12 cellular contexts compared by ENCODE assay signal in the genomic region with DNA sequence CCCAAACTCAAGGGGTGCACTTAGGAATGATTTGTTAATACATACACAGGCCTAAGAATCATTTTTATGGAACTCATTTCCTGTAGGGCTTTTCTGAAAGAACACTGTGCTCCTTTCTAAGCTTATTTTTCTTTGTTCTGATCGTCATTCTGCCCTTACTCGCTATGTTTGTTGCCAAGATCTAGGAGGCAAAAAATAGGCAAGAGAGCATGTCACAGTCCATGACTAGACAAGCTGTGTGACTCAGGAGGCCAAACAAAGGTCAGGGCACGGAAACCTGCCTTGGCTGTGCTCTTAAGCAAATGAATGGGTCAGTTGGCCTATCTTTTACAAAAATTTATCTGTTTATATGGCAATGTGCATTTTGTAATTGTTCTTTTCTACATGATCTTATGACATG. TPM values are rescaled to one million over a fixed set of nuclear protein-coding genes. Genes with fewer than 3 reads are reported as not detected.
DNase-seq lines count a peak whose midpoint lies in the region; ATAC-seq, FAIRE-seq and TF ChIP-seq lines count a peak whose summit lies in the region.
"Had no signal": no experiment of that assay in that cellular context is flagged by ENCODE, and none has a peak within 500 bp of the region (broad histone marks: within the 10 kb centered on the region; RNA-seq: fewer than 3 reads in every experiment).

No MANE protein-coding gene starts in this region.

- peaks cover 4% of the 10 kb centered on the region for H3K4me1 ChIP-seq in foreskin keratinocyte
- H3K4me1 ChIP-seq: upper lobe of left lung had no signal

- H3K27ac ChIP-seq in foreskin keratinocyte, result no peak overlapping the region
- H3K27ac ChIP-seq: upper lobe of left lung had no signal

- no peaks in the 10 kb centered on the region for H3K27me3 ChIP-seq in foreskin keratinocyte
- H3K27me3 ChIP-seq: upper lobe of left lung had no signal

- H3K27ac Mint-ChIP-seq in stimulated activated effector memory CD8-positive, alpha-beta T cell treated with anti-CD3 and anti-CD28 coated beads, Interleukin-12 subunit alpha, Interleukin-12 subunit beta, amount 100 ng/mL, for 72 hours, result no peak overlapping the region
- H3K27ac Mint-ChIP-seq: T-helper 1 cell treated with Interleukin-12 subunit alpha and Interleukin-12 subunit beta and Interleukin-4 antibody, amounts not matched to agents 30 μg/mL and 1 μg/mL, for 36 hours had no signal

- H3K4me1 Mint-ChIP-seq in stimulated activated effector memory CD8-positive, alpha-beta T cell treated with anti-CD3 and anti-CD28 coated beads, Interleukin-12 subunit alpha, Interleukin-12 subunit beta, amount 100 ng/mL, for 72 hours, result peaks cover 10% of the 10 kb centered on the region

- H3K36me3 Mint-ChIP-seq in stimulated activated effector memory CD8-positive, alpha-beta T cell treated with anti-CD3 and anti-CD28 coated beads, Interleukin-12 subunit alpha, Interleukin-12 subunit beta, amount 100 ng/mL, for 72 hours, result no peaks in the 10 kb centered on the region

- DNase-seq in DMS53 treated with DMSO at 0.1 percent for 48 hours (lab: John Stamatoyannopoulos, UW; ENCODE audit: unreplicated experiment) (peak; percentile 38), SW 1271 (lab: John Stamatoyannopoulos, UW) (peak; percentile 0 to 1), foreskin keratinocyte (peak in 1 of 2 donors; percentile 33), renal cortical epithelial cell (ENCODE audit: low read depth) (peak; percentile 87), NCI-H1092 (lab: John Stamatoyannopoulos, UW) (no peak), D721Med (ENCODE audit: insufficient read length, low spot score) (no peak)
- no peak for DNase-seq in activated CD8-positive, alpha-beta memory T cell treated with anti-CD3 and anti-CD28 coated beads, Interleukin-2, amount 50 U/mL, for 48 hours
- DNase-seq in stimulated activated effector memory CD8-positive, alpha-beta T cell treated with anti-CD3 and anti-CD28 coated beads, Interleukin-12 subunit alpha, Interleukin-12 subunit beta, amount 100 ng/mL, for 72 hours (ENCODE audit: low spot score in 2 of 2), result no peak
- DNase-seq: DMS 273 treated with DMSO at 0.1 percent for 48 hours, NCI-H2081, upper lobe of left lung had no signal

- TF ChIP-seq CTCF in foreskin keratinocyte (conservative IDR thresholded peaks at IDR 0.05), result no peak
- no peak for TF ChIP-seq CTCF in D721Med (IDR thresholded peaks at IDR 0.05; ENCODE audit: insufficient read depth, missing control alignments)

- ATAC-seq in foreskin keratinocyte, result peak; percentile 29
- ATAC-seq in stimulated activated effector memory CD8-positive, alpha-beta T cell treated with anti-CD3 and anti-CD28 coated beads, Interleukin-12 subunit alpha, Interleukin-12 subunit beta, amount 100 ng/mL, for 72 hours, result no peak

- H3K9me3 Mint-ChIP-seq in stimulated activated effector memory CD8-positive, alpha-beta T cell treated with anti-CD3 and anti-CD28 coated beads, Interleukin-12 subunit alpha, Interleukin-12 subunit beta, amount 100 ng/mL, for 72 hours, result peaks cover 5% of the 10 kb centered on the region

- no peak for FAIRE-seq in D721Med (lab: Jason Lieb, UNC)

- H3K4me3 Mint-ChIP-seq in stimulated activated effector memory CD8-positive, alpha-beta T cell treated with anti-CD3 and anti-CD28 coated beads, Interleukin-12 subunit alpha, Interleukin-12 subunit beta, amount 100 ng/mL, for 72 hours, result no peak overlapping the region
- H3K4me3 Mint-ChIP-seq: T-helper 1 cell treated with Interleukin-12 subunit alpha and Interleukin-12 subunit beta and Interleukin-4 antibody, amounts not matched to agents 30 μg/mL and 1 μg/mL, for 36 hours had no signal

RNA-seq across cellular contexts. Expression of a gene that starts 42.5 kb away (rescaled TPM):
- total RNA-seq in foreskin keratinocyte (12.7 and 13.7 TPM in 2 replicates), renal cortical epithelial cell (59.6 and 63.8 TPM in 2 replicates)
- 9.9 and 12.2 TPM in 2 replicates for polyA plus RNA-seq in foreskin keratinocyte

Comparison
In these comparisons a context has a peak if more than half of its experiments do, and no peak if none do; other contexts are left out.
1. DNase-seq: peak in DMS53 treated with DMSO at 0.1 percent for 48 hours (single experiment), SW 1271 (2 of 2) and renal cortical epithelial cell (single experiment); none in NCI-H1092 (single experiment), activated CD8-positive, alpha-beta memory T cell treated with anti-CD3 and anti-CD28 coated beads, Interleukin-2, amount 50 U/mL, for 48 hours (single experiment), D721Med (single experiment) and stimulated activated effector memory CD8-positive, alpha-beta T cell treated with anti-CD3 and anti-CD28 coated beads, Interleukin-12 subunit alpha, Interleukin-12 subunit beta, amount 100 ng/mL, for 72 hours (0 of 2).